ENCODE assay signal across 25 cellular contexts in the genomic region with DNA sequence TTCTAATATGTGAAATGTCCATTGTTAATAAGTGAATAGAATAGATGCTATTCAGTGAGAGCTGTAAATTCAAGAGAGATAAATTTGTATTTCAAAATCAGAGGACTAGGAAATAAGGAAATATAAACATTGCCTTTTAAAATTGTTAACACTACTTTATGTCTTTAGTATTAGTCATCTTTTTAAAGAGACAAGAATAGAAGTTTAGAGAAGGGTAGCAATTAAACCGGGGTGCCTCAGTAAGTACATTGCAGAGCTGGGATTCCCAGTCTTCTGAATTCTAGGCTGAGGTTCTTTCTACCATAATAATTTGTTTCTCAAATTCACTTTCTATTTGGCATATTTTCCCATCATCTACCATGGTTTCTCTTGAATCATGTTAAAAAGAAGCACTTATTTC.
"Had no signal": no experiment of that assay in that cellular context is flagged by ENCODE, and none has a peak within 500 bp of the region (broad histone marks: within the 10 kb centered on the region; RNA-seq: fewer than 3 reads in every experiment).

No MANE protein-coding gene starts in this region.

- H3K79me2 ChIP-seq: parathyroid adenoma had no signal

- ATAC-seq: psoas muscle; right cardiac atrium; right lobe of liver; stimulated activated effector memory CD8-positive, alpha-beta T cell treated with anti-CD3 and anti-CD28 coated beads, Interleukin-12 subunit alpha, Interleukin-12 subunit beta, amount 100 ng/mL, for 72 hours; stimulated activated naive B cell treated with anti-CD40 and anti-IgM and Interleukin-4, amounts not matched to agents 10 μg/mL and 1 μg/mL and 100 μg/mL, for 72 hours had no signal

- H3K4me2 ChIP-seq: neural progenitor cell had no signal

- DNase-seq: occipital lobe; ovary; posterior cingulate gyrus; psoas muscle; right cardiac atrium; right lobe of liver; sigmoid colon; small intestine; stimulated activated CD4-positive, alpha-beta T cell treated with anti-CD3 and anti-CD28 coated beads, Interleukin-15, amount 100 ng/mL, for 24 hours; stimulated activated CD4-positive, alpha-beta T cell treated with anti-CD3 and anti-CD28 coated beads, Interleukin-2, amount 100 ng/mL, for 24 hours; stimulated activated CD4-positive, alpha-beta T cell treated with anti-CD3 and anti-CD28 coated beads, Interleukin-2, amount 100 ng/mL, for 48 hours; stimulated activated CD4-positive, alpha-beta T cell treated with anti-CD3 and anti-CD28 coated beads, Interleukin-4, amount 100 ng/mL, for 24 hours; stimulated activated naive B cell treated with anti-CD40 and anti-IgM and Interleukin-4, amounts not matched to agents 10 μg/mL and 1 μg/mL and 100 μg/mL, for 72 hours; stimulated activated naive CD4-positive, alpha-beta T cell treated with Interleukin-2 at 50 U/mL for 16 hours; stomach; thyroid gland; trophoblast cell; upper lobe of left lung had no signal

- H3K9me3 ChIP-seq: ovary, right lobe of liver, thyroid gland, vagina had no signal

- H3K9ac ChIP-seq: neural progenitor cell, parathyroid adenoma had no signal

- FAIRE-seq: small intestine, urothelium cell line had no signal

- H3K4me3 ChIP-seq: neural progenitor cell, ovary, psoas muscle, right lobe of liver, sigmoid colon, stomach, thoracic aorta, thyroid gland, tibial nerve, upper lobe of left lung, vagina had no signal

- H2AFZ ChIP-seq: neural progenitor cell, parathyroid adenoma had no signal

- H3K27me3 ChIP-seq: neural progenitor cell, ovary, right lobe of liver, sigmoid colon, stomach, thyroid gland, tibial nerve, upper lobe of left lung, vagina had no signal

- H3K36me3 ChIP-seq: neural progenitor cell, ovary, right lobe of liver, sigmoid colon, stomach, thoracic aorta, thyroid gland, tibial nerve, upper lobe of left lung, vagina had no signal

- H3K27ac ChIP-seq: neural progenitor cell, ovary, parathyroid adenoma, psoas muscle, right lobe of liver, sigmoid colon, stomach, thoracic aorta, thyroid gland, tibial nerve, upper lobe of left lung, vagina had no signal

- H3K4me1 ChIP-seq: neural progenitor cell, parathyroid adenoma, psoas muscle, right lobe of liver, sigmoid colon, stomach, thyroid gland, tibial nerve, upper lobe of left lung, vagina had no signal
